In genomic region chr1:75112362-75112951, GRCh38 we compare ENCODE assay signal across 3 cellular contexts. TPM values are rescaled to one million over a fixed set of nuclear protein-coding genes. Genes with fewer than 3 reads are reported as not detected.
"Had no signal": no experiment of that assay in that cellular context is flagged by ENCODE, and none has a peak within 500 bp of the region (broad histone marks: within the 10 kb centered on the region; RNA-seq: fewer than 3 reads in every experiment).

No MANE protein-coding gene starts in this region.

RNA-seq across cellular contexts. Expression of gene LHX8, which starts 21.7 kb away (rescaled TPM):
- total RNA-seq: MCF 10A, PC-3, Right ventricle myocardium inferior had no signal
